In genomic region chr3:86800116-86800515, GRCh38 we compare ENCODE assay signal across 19 cellular contexts.
"Had no signal": no experiment of that assay in that cellular context is flagged by ENCODE, and none has a peak within 500 bp of the region (broad histone marks: within the 10 kb centered on the region; RNA-seq: fewer than 3 reads in every experiment).

No MANE protein-coding gene starts in this region.

- H3K4me1 Mint-ChIP-seq: activated naive CD4-positive, alpha-beta T cell treated with anti-CD3 and anti-CD28 coated beads, Interleukin-2, amount 10 ng/mL, durations not matched to agents 7 days and 5 days; nephron; stimulated activated memory B cell treated with anti-CD40 and anti-IgM and Interleukin-4, amounts not matched to agents 10 μg/mL and 1 μg/mL and 100 μg/mL, for 72 hours; WTC11 had no signal

- ATAC-seq: gastrocnemius medialis; left ventricle myocardium superior; sciatic nerve; stimulated activated memory B cell treated with anti-CD40 and anti-IgM and Interleukin-4, amounts not matched to agents 10 μg/mL and 1 μg/mL and 100 μg/mL, for 72 hours; WTC11 had no signal

- H3K27ac ChIP-seq: gastrocnemius medialis, transverse colon had no signal

- H3K27ac Mint-ChIP-seq: activated CD4-positive, alpha-beta memory T cell treated with anti-CD3 and anti-CD28 coated beads for 36 hours; activated naive CD4-positive, alpha-beta T cell treated with anti-CD3 and anti-CD28 coated beads, Interleukin-2, amount 10 ng/mL, durations not matched to agents 7 days and 5 days; nephron; stimulated activated memory B cell treated with anti-CD40 and anti-IgM and Interleukin-4, amounts not matched to agents 10 μg/mL and 1 μg/mL and 100 μg/mL, for 72 hours; T-helper 1 cell treated with Interleukin-12 subunit alpha and Interleukin-12 subunit beta and Interleukin-4 antibody, amounts not matched to agents 30 μg/mL and 1 μg/mL, for 36 hours; WTC11 had no signal

- H3K4me1 ChIP-seq: gastrocnemius medialis, transverse colon had no signal

- H3K4me3 ChIP-seq: gastrocnemius medialis, smooth muscle cell, transverse colon had no signal

- H3K9me3 ChIP-seq: gastrocnemius medialis, transverse colon had no signal

- H3K9me3 Mint-ChIP-seq: activated naive CD4-positive, alpha-beta T cell treated with anti-CD3 and anti-CD28 coated beads, Interleukin-2, amount 10 ng/mL, durations not matched to agents 7 days and 5 days; nephron; stimulated activated memory B cell treated with anti-CD40 and anti-IgM and Interleukin-4, amounts not matched to agents 10 μg/mL and 1 μg/mL and 100 μg/mL, for 72 hours; T-helper 1 cell treated with Interleukin-12 subunit alpha and Interleukin-12 subunit beta and Interleukin-4 antibody, amounts not matched to agents 30 μg/mL and 1 μg/mL, for 36 hours; WTC11 had no signal

- H3K27me3 ChIP-seq: gastrocnemius medialis, transverse colon had no signal

- H3K4me3 Mint-ChIP-seq: activated CD4-positive, alpha-beta memory T cell treated with anti-CD3 and anti-CD28 coated beads for 36 hours; activated naive CD4-positive, alpha-beta T cell treated with anti-CD3 and anti-CD28 coated beads, Interleukin-2, amount 10 ng/mL, durations not matched to agents 7 days and 5 days; nephron; stimulated activated memory B cell treated with anti-CD40 and anti-IgM and Interleukin-4, amounts not matched to agents 10 μg/mL and 1 μg/mL and 100 μg/mL, for 72 hours; T-helper 1 cell treated with Interleukin-12 subunit alpha and Interleukin-12 subunit beta and Interleukin-4 antibody, amounts not matched to agents 30 μg/mL and 1 μg/mL, for 36 hours; WTC11 had no signal

- DNase-seq: activated CD4-positive, alpha-beta memory T cell treated with anti-CD3 and anti-CD28 coated beads for 36 hours; activated CD4-positive, alpha-beta T cell treated with anti-CD3 and anti-CD28 coated beads for 4 hours; activated effector memory CD4-positive, alpha-beta T cell treated with anti-CD3 and anti-CD28 coated beads, Interleukin-2, amount 50 U/mL, for 16 hours; activated naive CD4-positive, alpha-beta T cell treated with anti-CD3 and anti-CD28 coated beads, Interleukin-2, amount 10 ng/mL, durations not matched to agents 7 days and 5 days; cerebellar nuclear complex; gastrocnemius medialis; hippocampal formation; left ventricle myocardium superior; mammary epithelial cell; midbrain; stimulated activated CD4-positive, alpha-beta T cell treated with anti-CD3 and anti-CD28 coated beads, Interleukin-15, amount 100 ng/mL, for 24 hours; T1000; transverse colon had no signal

- H3K36me3 ChIP-seq: gastrocnemius medialis, transverse colon had no signal

- H3K36me3 Mint-ChIP-seq: activated CD4-positive, alpha-beta memory T cell treated with anti-CD3 and anti-CD28 coated beads for 36 hours; activated naive CD4-positive, alpha-beta T cell treated with anti-CD3 and anti-CD28 coated beads, Interleukin-2, amount 10 ng/mL, durations not matched to agents 7 days and 5 days; stimulated activated memory B cell treated with anti-CD40 and anti-IgM and Interleukin-4, amounts not matched to agents 10 μg/mL and 1 μg/mL and 100 μg/mL, for 72 hours; WTC11 had no signal

- H3K4me2 ChIP-seq: smooth muscle cell had no signal

- H3K27me3 Mint-ChIP-seq: activated CD4-positive, alpha-beta memory T cell treated with anti-CD3 and anti-CD28 coated beads for 36 hours; activated naive CD4-positive, alpha-beta T cell treated with anti-CD3 and anti-CD28 coated beads, Interleukin-2, amount 10 ng/mL, durations not matched to agents 7 days and 5 days; stimulated activated memory B cell treated with anti-CD40 and anti-IgM and Interleukin-4, amounts not matched to agents 10 μg/mL and 1 μg/mL and 100 μg/mL, for 72 hours had no signal
